Comparison of ENCODE assay signal across 19 cellular contexts in genomic region chr2:118118479-118118878, GRCh38. TPM values are rescaled to one million over a fixed set of nuclear protein-coding genes. Genes with fewer than 3 reads are reported as not detected.
DNase-seq lines count a peak whose midpoint lies in the region; ATAC-seq and TF ChIP-seq lines count a peak whose summit lies in the region.
"Had no signal": no experiment of that assay in that cellular context is flagged by ENCODE, and none has a peak within 500 bp of the region (broad histone marks: within the 10 kb centered on the region; RNA-seq: fewer than 3 reads in every experiment).

No MANE protein-coding gene starts in this region.

- peak overlapping the region; percentile 43 for H3K27ac Mint-ChIP-seq in endothelial cell (ENCODE audit: unreplicated experiment)
- H3K27ac Mint-ChIP-seq: B cell; CD8-positive, alpha-beta T cell; HFFc6 had no signal

- 30 to 66% methylated on average over 5 of the region's 5 CpGs for WGBS in upper lobe of left lung, 2 donors

- H3K27ac ChIP-seq in lower lobe of right lung (peak overlapping the region; percentile 65), upper lobe of left lung (peak overlapping the region; percentile 45 to 62 (median 58))
- H3K27ac ChIP-seq: KMS-11 had no signal

- ATAC-seq in lower lobe of right lung (peak; percentile 85 to 89), upper lobe of left lung (ENCODE audit: low FRiP score in 2 of 2) (peak; percentile 34 to 82), GM19023 (IDR thresholded peaks at IDR 0.05; ENCODE audit: unreplicated experiment) (no peak), GM18873 (IDR thresholded peaks at IDR 0.05; ENCODE audit: low FRiP score, unreplicated experiment) (no peak), Right ventricle myocardium inferior (no peak)
- ATAC-seq: CD8-positive, alpha-beta T cell; Panc1 had no signal

- no peak for TF ChIP-seq POLR2A in upper lobe of left lung (IDR thresholded peaks at IDR 0.05)

- H3K4me3 ChIP-seq in MG63 = no peak overlapping the region
- no peak overlapping the region for H3K4me3 ChIP-seq in lower lobe of right lung
- no peak overlapping the region for H3K4me3 ChIP-seq in upper lobe of left lung

- no peaks in the 10 kb centered on the region for H3K27me3 Mint-ChIP-seq in endothelial cell (ENCODE audit: unreplicated experiment)
- H3K27me3 Mint-ChIP-seq: B cell had no signal

- H3K36me3 ChIP-seq in MG63 (peaks cover 20% of the 10 kb centered on the region), lower lobe of right lung (no peaks in the 10 kb centered on the region), upper lobe of left lung (no peaks in the 10 kb centered on the region)

- TF ChIP-seq CTCF in endothelial cell (IDR thresholded peaks at IDR 0.05; ENCODE audit: unreplicated experiment) (no peak), lower lobe of right lung (IDR thresholded peaks at IDR 0.05) (no peak), upper lobe of left lung (IDR thresholded peaks at IDR 0.05) (no peak)

- TF ChIP-seq EP300 in upper lobe of left lung (IDR thresholded peaks at IDR 0.05) = peak in 1 of 4 donors; percentile 77

- H3K9me3 Mint-ChIP-seq in endothelial cell (ENCODE audit: unreplicated experiment) = no peaks in the 10 kb centered on the region
- H3K9me3 Mint-ChIP-seq: CD8-positive, alpha-beta T cell; HFFc6 had no signal

- H3K27me3 ChIP-seq in MG63 = no peaks in the 10 kb centered on the region
- no peaks in the 10 kb centered on the region for H3K27me3 ChIP-seq in lower lobe of right lung (ENCODE audit: low read depth)
- no peaks in the 10 kb centered on the region for H3K27me3 ChIP-seq in upper lobe of left lung

- no peaks in the 10 kb centered on the region for H3K36me3 Mint-ChIP-seq in endothelial cell (ENCODE audit: low read depth, unreplicated experiment)
- H3K36me3 Mint-ChIP-seq: CD8-positive, alpha-beta T cell had no signal

- H3K9me3 ChIP-seq in MG63 = peaks cover 9% of the 10 kb centered on the region
- H3K9me3 ChIP-seq in lower lobe of right lung = no peaks in the 10 kb centered on the region
- no peaks in the 10 kb centered on the region for H3K9me3 ChIP-seq in upper lobe of left lung

- H3K4me1 Mint-ChIP-seq in endothelial cell (ENCODE audit: unreplicated experiment) = peaks cover 28% of the 10 kb centered on the region

- H3K4me1 ChIP-seq in lower lobe of right lung = peaks cover 42% of the 10 kb centered on the region
- H3K4me1 ChIP-seq in upper lobe of left lung = peaks cover 27 to 50% (median 35%) of the 10 kb centered on the region in 4 donors

- H3K4me3 Mint-ChIP-seq in endothelial cell (ENCODE audit: unreplicated experiment) = no peak overlapping the region
- H3K4me3 Mint-ChIP-seq: B cell; CD8-positive, alpha-beta T cell; HFFc6 had no signal

- DNase-seq in MG63 = peak; percentile 42
- no peak for DNase-seq in endothelial cell (ENCODE audit: low spot score)
- DNase-seq in lower lobe of right lung = no peak
- peak in 1 of 2 donors; percentile 53 for DNase-seq in upper lobe of left lung
- DNase-seq in Right ventricle myocardium inferior (ENCODE audit: missing footprints) = no peak
- DNase-seq: CD8-positive, alpha-beta T cell; DND-41; GDM1; HFFc6; MM.1S; NCI-H1105; NCI-H1930; NCI-H510A treated with DMSO at 0.1 percent for 48 hours; Right ventricle myocardium superior had no signal

- intact Hi-C loops in lower lobe of right lung (cut with DNase I) (no loop called here), Right ventricle myocardium inferior (cut with DNase I) (no loop called here)

RNA-seq across cellular contexts. Expression of gene INSIG2, which starts 30.2 kb away (rescaled TPM):
- total RNA-seq in MG63 (2014; rRNA removed; shearing (Covaris generic); ENCODE audit: low replicate concordance) = 5.7 and 7.7 TPM in 2 replicates
- total RNA-seq in endothelial cell (ENCODE audit: unreplicated experiment) (21.2 TPM), lower lobe of right lung (25.6 TPM), upper lobe of left lung (10 to 100 TPM; 10.5 to 33.2 (median 23.5) TPM), Right ventricle myocardium inferior (13.0 TPM)

Comparison
In these comparisons a context has a peak if more than half of its experiments do, and no peak if none do; other contexts are left out.
1. ATAC-seq: peak in lower lobe of right lung (2 of 2) and upper lobe of left lung (2 of 2); none in GM19023 (single experiment), GM18873 (single experiment) and Right ventricle myocardium inferior (single experiment).